ENCODE assay signal across 8 cellular contexts in the genomic region with DNA sequence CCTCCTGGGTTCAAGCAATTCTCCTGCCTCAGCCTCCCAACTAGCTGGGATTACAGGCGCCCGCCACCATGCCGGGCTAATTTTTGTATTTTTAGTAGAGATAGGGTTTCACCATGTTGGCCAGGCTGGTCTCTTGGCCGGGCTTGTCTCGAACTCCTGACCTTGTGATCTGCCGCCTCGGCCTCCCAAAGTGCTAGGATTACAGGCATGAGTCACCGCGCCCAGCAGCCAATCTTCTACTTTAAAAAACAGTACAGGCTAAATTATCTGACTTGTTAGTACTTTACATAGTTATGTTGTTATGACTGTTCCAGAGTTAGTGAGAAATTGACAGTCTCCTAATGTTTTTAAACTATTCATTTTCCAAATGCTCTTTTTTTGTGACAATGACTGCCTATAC. TPM values are rescaled to one million over a fixed set of nuclear protein-coding genes. Genes with fewer than 3 reads are reported as not detected.
"Had no signal": no experiment of that assay in that cellular context is flagged by ENCODE, and none has a peak within 500 bp of the region (broad histone marks: within the 10 kb centered on the region; RNA-seq: fewer than 3 reads in every experiment).

No MANE protein-coding gene starts in this region.

RNA-seq across cellular contexts. Expression of gene FBXO47, which starts 33.2 kb away (rescaled TPM):
- total RNA-seq: activated CD4-positive, alpha-beta memory T cell treated with anti-CD3 and anti-CD28 coated beads for 36 hours; aorta; breast epithelium; cardiac septum; NCI-H460; SJSA1; WTC11 had no signal
- polyA plus RNA-seq: aorta, SK-N-SH had no signal
